In the genomic region with DNA sequence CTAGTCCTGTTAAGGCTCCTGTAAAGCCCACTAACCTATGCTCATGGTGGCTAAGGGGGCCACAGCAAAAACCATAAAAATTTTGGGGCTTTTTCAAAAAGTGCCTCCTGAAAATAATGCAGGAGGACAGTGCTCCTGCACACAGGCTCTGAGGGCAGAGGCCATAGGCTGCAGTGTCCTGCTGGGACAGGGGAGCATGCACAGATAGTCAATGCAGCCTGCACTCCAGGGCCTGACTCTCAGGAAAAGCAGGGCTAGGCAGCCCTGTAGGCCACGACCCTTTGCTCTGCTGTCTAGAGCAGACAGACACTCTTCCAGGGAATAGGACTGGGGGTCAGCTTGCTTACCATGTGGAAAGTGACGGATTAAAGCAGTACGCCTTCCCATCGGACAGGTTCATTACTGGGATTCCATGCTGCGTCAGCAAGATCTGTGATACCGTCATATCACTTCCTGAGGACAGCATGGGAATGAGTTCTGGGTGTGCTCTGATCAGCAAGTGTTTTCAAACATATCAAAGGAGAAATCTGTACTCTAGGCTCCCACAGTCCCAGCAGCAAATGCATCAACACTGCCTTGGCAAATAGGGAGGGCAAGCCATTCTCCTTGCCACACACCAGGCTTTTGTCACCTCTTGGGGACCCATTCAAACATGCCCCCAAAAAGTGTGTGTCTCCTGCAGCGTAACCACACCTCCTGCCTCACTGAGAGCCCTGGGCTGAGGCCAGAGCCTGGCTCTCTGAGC, we compare ENCODE assay signal across 20 cellular contexts.
DNase-seq lines count a peak whose midpoint lies in the region; ATAC-seq, FAIRE-seq and TF ChIP-seq lines count a peak whose summit lies in the region.
"Had no signal": no experiment of that assay in that cellular context is flagged by ENCODE, and none has a peak within 500 bp of the region (broad histone marks: within the 10 kb centered on the region; RNA-seq: fewer than 3 reads in every experiment).

No MANE protein-coding gene starts in this region.

- H3K9me3 ChIP-seq in HepG2 (ENCODE audit: low read length) (no peaks in the 10 kb centered on the region), right lobe of liver (no peaks in the 10 kb centered on the region)
- H3K9me3 ChIP-seq: BLaER1 treated with 17β-estradiol and CSF1 and Interleukin-3, amounts not matched to agents 10 nM and 100 nM had no signal

- H3K9me3 Mint-ChIP-seq in activated CD4-positive, alpha-beta T cell treated with anti-CD3 and anti-CD28 coated beads, Interleukin-2, amount 10 ng/mL, durations not matched to agents 24 days and 14 days = no peaks in the 10 kb centered on the region
- no peaks in the 10 kb centered on the region for H3K9me3 Mint-ChIP-seq in activated CD4-positive, alpha-beta T cell treated with anti-CD3 and anti-CD28 coated beads, Interleukin-2, amount 10 ng/mL, durations not matched to agents 7 days and 5 days
- no peaks in the 10 kb centered on the region for H3K9me3 Mint-ChIP-seq in naive B cell
- H3K9me3 Mint-ChIP-seq in osteocyte (ENCODE audit: unreplicated experiment) = no peaks in the 10 kb centered on the region
- H3K9me3 Mint-ChIP-seq: CD8-positive, alpha-beta T cell; GM23338 had no signal

- no peak for TF ChIP-seq RAD21 in HepG2 (CRISPR knock-in tag; IDR thresholded peaks at IDR 0.05)

- BruUV-seq in HepG2 (replicated peaks; lab: Mats Ljungman, UMichigan) = no TSS peak

- H2AFZ ChIP-seq in HepG2 (ENCODE audit: low read length) = no peak overlapping the region
- H2AFZ ChIP-seq: GM23338 had no signal

- TF ChIP-seq POLR2A in HepG2 (IDR thresholded peaks at IDR 0.05; ENCODE audit: insufficient read depth in 1 of 2, low read depth in 2 of 2, low read length in 2 of 2) (no peak), right lobe of liver (IDR thresholded peaks at IDR 0.05) (no peak)

- CTCF ChIA-PET in activated CD4-positive, alpha-beta T cell treated with anti-CD3 and anti-CD28 coated beads, Interleukin-2, amount 10 ng/mL, durations not matched to agents 7 days and 5 days (lab: Charles Lee) = no interaction called here
- CTCF ChIA-PET in HepG2 (lab: Yijun Ruan, JAX; ENCODE audit: low intra/inter-chr PET ratio, low total read pairs) = no interaction called here

- no peak for DNase-seq in activated CD4-positive, alpha-beta T cell treated with anti-CD3 and anti-CD28 coated beads, Interleukin-2, amount 10 ng/mL, durations not matched to agents 24 days and 14 days
- DNase-seq in activated CD4-positive, alpha-beta T cell treated with anti-CD3 and anti-CD28 coated beads, Interleukin-2, amount 10 ng/mL, durations not matched to agents 7 days and 5 days = no peak
- DNase-seq in HepG2 (ENCODE audit: low spot score) (no peak), right lobe of liver (no peak), naive B cell (no peak), urothelium cell line (ENCODE audit: low spot score) (no peak), osteocyte (ENCODE audit: extremely low spot score, unreplicated experiment) (no peak), DMS79 treated with DMSO at 0.1 percent for 48 hours (lab: John Stamatoyannopoulos, UW) (no peak)
- DNase-seq: 8988T, Calu3, DMS 273 treated with DMSO at 0.1 percent for 48 hours, DMS53, HCEC 1CT had no signal

- FAIRE-seq in HepG2 (lab: Jason Lieb, UNC) (no peak), urothelium cell line (lab: Jason Lieb, UNC) (peak; percentile 67)
- FAIRE-seq: G401.6, GM12891, GM18507, H54 had no signal

- no peaks in the 10 kb centered on the region for H3K79me2 ChIP-seq in HepG2 (ENCODE audit: insufficient read depth, low read length)

- H3K36me3 Mint-ChIP-seq in activated CD4-positive, alpha-beta T cell treated with anti-CD3 and anti-CD28 coated beads, Interleukin-2, amount 10 ng/mL, durations not matched to agents 24 days and 14 days (ENCODE audit: low read depth) = peaks cover 43% of the 10 kb centered on the region
- H3K36me3 Mint-ChIP-seq in activated CD4-positive, alpha-beta T cell treated with anti-CD3 and anti-CD28 coated beads, Interleukin-2, amount 10 ng/mL, durations not matched to agents 7 days and 5 days (ENCODE audit: low read depth) = peaks cover 44% of the 10 kb centered on the region
- peaks cover 46 to 48% of the 10 kb centered on the region in 2 donors for H3K36me3 Mint-ChIP-seq in naive B cell
- H3K36me3 Mint-ChIP-seq in osteocyte (ENCODE audit: unreplicated experiment) = peaks cover 30% of the 10 kb centered on the region

- POLR2A ChIA-PET in activated CD4-positive, alpha-beta T cell treated with anti-CD3 and anti-CD28 coated beads, Interleukin-2, amount 10 ng/mL, durations not matched to agents 7 days and 5 days (lab: Charles Lee) = no interaction called here
- POLR2A ChIA-PET in HepG2 (lab: Yijun Ruan, JAX) = no interaction called here

- H3K27me3 ChIP-seq in HepG2 (ENCODE audit: control insufficient read depth in 1 of 2, insufficient read depth in 2 of 2, low read length in 2 of 2) = no peaks in the 10 kb centered on the region
- no peaks in the 10 kb centered on the region for H3K27me3 ChIP-seq in right lobe of liver
- H3K27me3 ChIP-seq: BLaER1 treated with 17β-estradiol and CSF1 and Interleukin-3, amounts not matched to agents 10 nM and 100 nM had no signal

- H3K27ac Mint-ChIP-seq in activated CD4-positive, alpha-beta T cell treated with anti-CD3 and anti-CD28 coated beads, Interleukin-2, amount 10 ng/mL, durations not matched to agents 24 days and 14 days = peak overlapping the region; percentile 7
- no peak overlapping the region for H3K27ac Mint-ChIP-seq in activated CD4-positive, alpha-beta T cell treated with anti-CD3 and anti-CD28 coated beads, Interleukin-2, amount 10 ng/mL, durations not matched to agents 7 days and 5 days
- peak overlapping the region in 4 of 6 donors; percentile 23 to 76 (median 50) for H3K27ac Mint-ChIP-seq in naive B cell
- H3K27ac Mint-ChIP-seq in osteocyte (ENCODE audit: unreplicated experiment) = no peak overlapping the region
- H3K27ac Mint-ChIP-seq: CD8-positive, alpha-beta T cell; GM23338 had no signal

- no peaks in the 10 kb centered on the region for H3K27me3 Mint-ChIP-seq in activated CD4-positive, alpha-beta T cell treated with anti-CD3 and anti-CD28 coated beads, Interleukin-2, amount 10 ng/mL, durations not matched to agents 24 days and 14 days
- no peaks in the 10 kb centered on the region for H3K27me3 Mint-ChIP-seq in activated CD4-positive, alpha-beta T cell treated with anti-CD3 and anti-CD28 coated beads, Interleukin-2, amount 10 ng/mL, durations not matched to agents 7 days and 5 days
- H3K27me3 Mint-ChIP-seq in naive B cell (no peaks in the 10 kb centered on the region), osteocyte (ENCODE audit: unreplicated experiment) (no peaks in the 10 kb centered on the region)

- no peak overlapping the region for H3K27ac ChIP-seq in HepG2 (ENCODE audit: extremely low read length, insufficient read depth, low read length)
- no peak overlapping the region for H3K27ac ChIP-seq in right lobe of liver
- H3K27ac ChIP-seq: BLaER1 treated with 17β-estradiol and CSF1 and Interleukin-3, amounts not matched to agents 10 nM and 100 nM had no signal

- ATAC-seq in HepG2 = no peak
- ATAC-seq in right lobe of liver = no peak
- ATAC-seq in naive B cell (ENCODE audit: low read depth in 2 of 2) = no peak
- ATAC-seq: CD8-positive, alpha-beta T cell; GM23338 had no signal

- in situ Hi-C loops in HepG2 (cut with HindIII; ENCODE audit: extremely low pct_ligation_motif_present, low pct_unique_long_range_greater_than_20kb) = no loop called here

- WGBS in HepG2 (ENCODE audit: low lambda C conversion rate) = 100% methylated on average over 5 of the region's 7 CpGs
- WGBS in right lobe of liver (ENCODE audit: insufficient coverage, low coverage, low lambda C conversion rate, missing lambda C conversion rate) = 60% methylated on average over 2 of the region's 7 CpGs

- TF ChIP-seq EP300 in HepG2 (IDR thresholded peaks at IDR 0.05; ENCODE audit: low read depth in 2 of 2, low read length in 2 of 2) = no peak
- no peak for TF ChIP-seq EP300 in HepG2 (CRISPR knock-in tag; IDR thresholded peaks at IDR 0.05; ENCODE audit: borderline replicate concordance)

- H3K36me3 ChIP-seq in HepG2 (replicated peaks in 1 of 2; ENCODE audit: control insufficient read depth in 1 of 2, insufficient read depth in 2 of 2, low read length in 2 of 2) (peaks cover 49 to 95% of the 10 kb centered on the region in 2 experiments), right lobe of liver (peaks cover 7 to 99% (median 61%) of the 10 kb centered on the region in 4 donors)

- H3K4me3 ChIP-seq in HepG2 (replicated peaks in 1 of 3; ENCODE audit: insufficient read depth in 1 of 3, low read depth in 2 of 3, low read length in 3 of 3) = no peak overlapping the region
- no peak overlapping the region for H3K4me3 ChIP-seq in right lobe of liver
- H3K4me3 ChIP-seq: BLaER1 treated with 17β-estradiol and CSF1 and Interleukin-3, amounts not matched to agents 10 nM and 100 nM; GM23338 had no signal

- no peaks in the 10 kb centered on the region for H4K20me1 ChIP-seq in HepG2 (ENCODE audit: insufficient read depth, low read length)

- no peak overlapping the region for H3K4me3 Mint-ChIP-seq in activated CD4-positive, alpha-beta T cell treated with anti-CD3 and anti-CD28 coated beads, Interleukin-2, amount 10 ng/mL, durations not matched to agents 24 days and 14 days
- H3K4me3 Mint-ChIP-seq in activated CD4-positive, alpha-beta T cell treated with anti-CD3 and anti-CD28 coated beads, Interleukin-2, amount 10 ng/mL, durations not matched to agents 7 days and 5 days = no peak overlapping the region
- H3K4me3 Mint-ChIP-seq in naive B cell (no peak overlapping the region), osteocyte (ENCODE audit: unreplicated experiment) (no peak overlapping the region)
- H3K4me3 Mint-ChIP-seq: CD8-positive, alpha-beta T cell; GM23338 had no signal

- H3K4me2 ChIP-seq in HepG2 (ENCODE audit: low read depth, low read length) = no peak overlapping the region
- H3K4me2 ChIP-seq: BLaER1 treated with 17β-estradiol and CSF1 and Interleukin-3, amounts not matched to agents 10 nM and 100 nM; GM23338 had no signal

- H3K4me1 ChIP-seq in HepG2 (ENCODE audit: insufficient read depth, low read length) (no peaks in the 10 kb centered on the region), right lobe of liver (no peaks in the 10 kb centered on the region)

- no peak overlapping the region for H3K9ac ChIP-seq in HepG2 (ENCODE audit: insufficient read depth, low read depth, low read length)
- H3K9ac ChIP-seq: BLaER1 treated with 17β-estradiol and CSF1 and Interleukin-3, amounts not matched to agents 10 nM and 100 nM had no signal

- no peak for TF ChIP-seq CTCF in HepG2 (CRISPR knock-in tag; IDR thresholded peaks at IDR 0.05)
- no peak for TF ChIP-seq CTCF in right lobe of liver (IDR thresholded peaks at IDR 0.05)
- TF ChIP-seq CTCF in osteocyte (IDR thresholded peaks at IDR 0.05) = no peak

- intact Hi-C loops in activated CD4-positive, alpha-beta T cell treated with anti-CD3 and anti-CD28 coated beads, Interleukin-2, amount 10 ng/mL, durations not matched to agents 24 days and 14 days (cut with micrococcal nuclease) = no loop called here
- intact Hi-C loops in HepG2 (cut with micrococcal nuclease; ENCODE audit: unreplicated experiment) = no loop called here
- intact Hi-C loops in right lobe of liver (cut with DNase I) = no loop called here

- no peaks in the 10 kb centered on the region for H3K4me1 Mint-ChIP-seq in activated CD4-positive, alpha-beta T cell treated with anti-CD3 and anti-CD28 coated beads, Interleukin-2, amount 10 ng/mL, durations not matched to agents 24 days and 14 days
- H3K4me1 Mint-ChIP-seq in activated CD4-positive, alpha-beta T cell treated with anti-CD3 and anti-CD28 coated beads, Interleukin-2, amount 10 ng/mL, durations not matched to agents 7 days and 5 days = no peaks in the 10 kb centered on the region
- H3K4me1 Mint-ChIP-seq in naive B cell (peaks cover 36 to 50% (median 44%) of the 10 kb centered on the region in 3 donors), osteocyte (ENCODE audit: unreplicated experiment) (no peaks in the 10 kb centered on the region)
- H3K4me1 Mint-ChIP-seq: GM23338 had no signal

Comparison
In these comparisons a context has a peak if more than half of its experiments do, and no peak if none do; other contexts are left out.
1. H3K27ac Mint-ChIP-seq: peak in activated CD4-positive, alpha-beta T cell treated with anti-CD3 and anti-CD28 coated beads, Interleukin-2, amount 10 ng/mL, durations not matched to agents 24 days and 14 days (single experiment) and naive B cell (4 of 6); none in activated CD4-positive, alpha-beta T cell treated with anti-CD3 and anti-CD28 coated beads, Interleukin-2, amount 10 ng/mL, durations not matched to agents 7 days and 5 days (single experiment) and osteocyte (single experiment).